ENCODE assay signal across 1 cellular context in the genomic region with DNA sequence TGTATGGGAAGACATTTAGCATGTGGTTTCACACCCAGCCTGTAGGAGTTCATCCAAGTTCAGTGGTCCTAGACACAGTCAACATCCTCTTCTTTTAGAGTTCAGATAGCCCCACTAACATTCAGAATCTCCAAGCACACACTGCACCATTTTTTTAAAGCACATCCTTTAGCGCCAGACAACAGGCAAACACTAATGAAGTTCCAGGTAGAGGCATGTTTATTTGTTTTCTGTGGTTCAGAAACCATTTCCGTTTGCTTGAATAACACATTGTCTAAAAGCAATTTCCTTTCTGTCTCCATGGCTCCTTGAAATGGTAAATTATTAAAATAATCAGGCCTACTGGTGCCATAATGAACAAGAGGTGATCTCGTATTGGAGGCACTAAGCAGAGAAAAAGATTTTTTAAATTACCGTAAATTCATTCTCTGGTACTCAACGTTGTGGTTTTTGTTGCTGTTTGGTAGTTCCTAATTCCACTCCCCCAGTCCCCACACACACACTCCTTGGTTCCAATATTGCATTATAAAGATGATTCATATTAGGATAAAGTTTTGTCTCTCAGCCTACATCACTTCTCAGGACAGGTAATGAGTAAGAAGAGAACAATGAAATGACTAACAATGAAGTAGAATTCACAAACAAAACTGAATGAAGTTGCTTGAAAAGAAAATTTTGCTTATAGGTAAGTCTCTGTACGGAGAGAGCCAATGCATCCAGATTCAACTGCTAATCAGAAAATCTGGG.
TF ChIP-seq lines count a peak whose summit lies in the region.

No MANE protein-coding gene starts in this region.

TF ChIP-seq in GM12878, 131 proteins besides CTCF, POLR2A, EP300 and RAD21 (continued from another document):
- TF ChIP-seq, protein P1, sequence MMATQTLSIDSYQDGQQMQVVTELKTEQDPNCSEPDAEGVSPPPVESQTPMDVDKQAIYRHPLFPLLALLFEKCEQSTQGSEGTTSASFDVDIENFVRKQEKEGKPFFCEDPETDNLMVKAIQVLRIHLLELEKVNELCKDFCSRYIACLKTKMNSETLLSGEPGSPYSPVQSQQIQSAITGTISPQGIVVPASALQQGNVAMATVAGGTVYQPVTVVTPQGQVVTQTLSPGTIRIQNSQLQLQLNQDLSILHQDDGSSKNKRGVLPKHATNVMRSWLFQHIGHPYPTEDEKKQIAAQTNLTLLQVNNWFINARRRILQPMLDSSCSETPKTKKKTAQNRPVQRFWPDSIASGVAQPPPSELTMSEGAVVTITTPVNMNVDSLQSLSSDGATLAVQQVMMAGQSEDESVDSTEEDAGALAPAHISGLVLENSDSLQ (IDR thresholded peaks at IDR 0.05): no peak
- TF ChIP-seq, protein P2, sequence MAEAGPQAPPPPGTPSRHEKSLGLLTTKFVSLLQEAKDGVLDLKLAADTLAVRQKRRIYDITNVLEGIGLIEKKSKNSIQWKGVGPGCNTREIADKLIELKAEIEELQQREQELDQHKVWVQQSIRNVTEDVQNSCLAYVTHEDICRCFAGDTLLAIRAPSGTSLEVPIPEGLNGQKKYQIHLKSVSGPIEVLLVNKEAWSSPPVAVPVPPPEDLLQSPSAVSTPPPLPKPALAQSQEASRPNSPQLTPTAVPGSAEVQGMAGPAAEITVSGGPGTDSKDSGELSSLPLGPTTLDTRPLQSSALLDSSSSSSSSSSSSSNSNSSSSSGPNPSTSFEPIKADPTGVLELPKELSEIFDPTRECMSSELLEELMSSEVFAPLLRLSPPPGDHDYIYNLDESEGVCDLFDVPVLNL (IDR thresholded peaks at IDR 0.05; ENCODE audit: low read depth, low read length): no peak
- no peak for TF ChIP-seq RAD51 (IDR thresholded peaks at IDR 0.05)
- TF ChIP-seq, protein P3, sequence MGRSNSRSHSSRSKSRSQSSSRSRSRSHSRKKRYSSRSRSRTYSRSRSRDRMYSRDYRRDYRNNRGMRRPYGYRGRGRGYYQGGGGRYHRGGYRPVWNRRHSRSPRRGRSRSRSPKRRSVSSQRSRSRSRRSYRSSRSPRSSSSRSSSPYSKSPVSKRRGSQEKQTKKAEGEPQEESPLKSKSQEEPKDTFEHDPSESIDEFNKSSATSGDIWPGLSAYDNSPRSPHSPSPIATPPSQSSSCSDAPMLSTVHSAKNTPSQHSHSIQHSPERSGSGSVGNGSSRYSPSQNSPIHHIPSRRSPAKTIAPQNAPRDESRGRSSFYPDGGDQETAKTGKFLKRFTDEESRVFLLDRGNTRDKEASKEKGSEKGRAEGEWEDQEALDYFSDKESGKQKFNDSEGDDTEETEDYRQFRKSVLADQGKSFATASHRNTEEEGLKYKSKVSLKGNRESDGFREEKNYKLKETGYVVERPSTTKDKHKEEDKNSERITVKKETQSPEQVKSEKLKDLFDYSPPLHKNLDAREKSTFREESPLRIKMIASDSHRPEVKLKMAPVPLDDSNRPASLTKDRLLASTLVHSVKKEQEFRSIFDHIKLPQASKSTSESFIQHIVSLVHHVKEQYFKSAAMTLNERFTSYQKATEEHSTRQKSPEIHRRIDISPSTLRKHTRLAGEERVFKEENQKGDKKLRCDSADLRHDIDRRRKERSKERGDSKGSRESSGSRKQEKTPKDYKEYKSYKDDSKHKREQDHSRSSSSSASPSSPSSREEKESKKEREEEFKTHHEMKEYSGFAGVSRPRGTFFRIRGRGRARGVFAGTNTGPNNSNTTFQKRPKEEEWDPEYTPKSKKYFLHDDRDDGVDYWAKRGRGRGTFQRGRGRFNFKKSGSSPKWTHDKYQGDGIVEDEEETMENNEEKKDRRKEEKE (IDR thresholded peaks at IDR 0.05): no peak
- no peak for TF ChIP-seq BRCA1 (IDR thresholded peaks at IDR 0.05; ENCODE audit: low read depth, low read length)
- TF ChIP-seq SP1 (IDR thresholded peaks at IDR 0.05; ENCODE audit: low read depth, low read length): no peak
TF ChIP-seq in GM12878: peak in this region for 30.
